Comparison of ENCODE assay signal across 14 cellular contexts in the genomic region with DNA sequence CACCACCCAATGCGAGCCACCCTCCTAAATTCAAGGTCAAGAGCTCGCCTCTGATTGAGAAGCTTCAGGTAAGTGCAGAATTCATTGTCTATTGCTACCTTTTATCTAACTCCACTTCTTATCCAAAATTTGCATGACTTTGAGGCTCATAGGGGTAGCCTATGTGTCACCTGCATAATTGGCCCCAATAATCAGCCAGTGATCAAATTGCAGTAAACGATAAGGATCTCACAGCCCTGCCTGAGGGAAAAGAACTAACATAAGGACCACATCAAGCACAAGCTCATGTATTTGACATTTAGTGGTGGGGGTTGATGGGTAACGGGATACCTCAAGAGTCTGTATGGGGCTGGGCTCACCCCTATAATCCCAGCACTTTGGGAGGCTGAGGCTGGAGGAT.
"Had no signal": no experiment of that assay in that cellular context is flagged by ENCODE, and none has a peak within 500 bp of the region (broad histone marks: within the 10 kb centered on the region; RNA-seq: fewer than 3 reads in every experiment).

No MANE protein-coding gene starts in this region.

- H3K27ac ChIP-seq: epithelial cell of prostate, gastrocnemius medialis, ovary, sigmoid colon, uterus had no signal

- ATAC-seq: effector memory CD8-positive, alpha-beta T cell; gastrocnemius medialis; heart right ventricle; left lung had no signal

- H3K4me1 ChIP-seq: uterus had no signal

- DNase-seq: activated gamma-delta T cell; cerebellar nuclear complex; effector memory CD8-positive, alpha-beta T cell; gastrocnemius medialis; heart right ventricle; left lung; mesenchymal stem cell; nephron progenitor cell; ovary; sigmoid colon; T-helper 2 cell; uterus had no signal

- H3K27me3 ChIP-seq: gastrocnemius medialis, heart right ventricle, left lung, ovary, sigmoid colon, uterus had no signal

- H3K27ac Mint-ChIP-seq: nephron progenitor cell had no signal

- H3K9me3 Mint-ChIP-seq: dendritic cell treated with granulocyte-macrophage colony-stimulating factor and Interleukin-4, amounts not matched to agents 40 ng/mL and 50 ng/mL, for 4 days; effector memory CD8-positive, alpha-beta T cell; nephron progenitor cell had no signal

- H3K4me3 ChIP-seq: gastrocnemius medialis, heart right ventricle, left lung, ovary, sigmoid colon, uterus had no signal

- H3K36me3 ChIP-seq: ovary, sigmoid colon, uterus had no signal

- H3K27me3 Mint-ChIP-seq: dendritic cell treated with granulocyte-macrophage colony-stimulating factor and Interleukin-4, amounts not matched to agents 40 ng/mL and 50 ng/mL, for 4 days; effector memory CD8-positive, alpha-beta T cell had no signal

- H3K4me3 Mint-ChIP-seq: dendritic cell treated with granulocyte-macrophage colony-stimulating factor and Interleukin-4, amounts not matched to agents 40 ng/mL and 50 ng/mL, for 4 days; effector memory CD8-positive, alpha-beta T cell; nephron progenitor cell had no signal
